8 cellular contexts compared by ENCODE assay signal in the genomic region with DNA sequence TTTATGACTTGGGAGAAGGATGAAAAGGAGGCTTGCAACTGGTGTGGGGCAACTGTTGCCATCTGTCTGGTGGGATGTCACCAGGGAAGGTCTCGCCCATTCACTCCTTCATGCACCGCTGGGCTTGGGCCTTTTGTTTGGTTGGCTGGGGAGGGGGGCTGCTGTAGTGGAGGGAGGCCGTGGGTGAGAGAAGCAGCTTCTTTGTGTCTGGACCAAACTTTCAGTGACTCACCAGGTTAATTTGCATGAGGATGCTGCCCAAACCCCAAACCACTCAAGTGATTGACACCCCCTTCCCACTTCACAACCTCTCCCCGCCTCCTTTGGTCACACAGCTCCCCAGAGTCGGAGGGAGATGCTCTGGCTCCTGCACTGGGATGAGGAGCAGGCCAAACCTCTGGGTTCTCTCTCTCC. TPM values are rescaled to one million over a fixed set of nuclear protein-coding genes. Genes with fewer than 3 reads are reported as not detected.
DNase-seq lines count a peak whose midpoint lies in the region; ATAC-seq and TF ChIP-seq lines count a peak whose summit lies in the region.

No MANE protein-coding gene starts in this region.

- no peak for TF ChIP-seq CTCF in foreskin fibroblast (IDR thresholded peaks at IDR 0.05; ENCODE audit: low read depth, low read length)

- ATAC-seq in GM21723 (IDR thresholded peaks at IDR 0.05; ENCODE audit: unreplicated experiment) (peak; percentile 35), right cardiac atrium (no peak)
- ATAC-seq in activated CD8-positive, alpha-beta T cell treated with anti-CD3 and anti-CD28 coated beads, Interleukin-2, amount 10 ng/mL, durations not matched to agents 7 days and 5 days: peak; percentile 6
- ATAC-seq in stimulated activated naive CD8-positive, alpha-beta T cell treated with anti-CD3 and anti-CD28 coated beads, Interleukin-15, Interleukin-2, amounts not matched to agents 100 U/mL and 50 U/mL, for 24 hours: peak; percentile 31

- H3K4me3 Mint-ChIP-seq in activated CD8-positive, alpha-beta T cell treated with anti-CD3 and anti-CD28 coated beads, Interleukin-2, amount 10 ng/mL, durations not matched to agents 7 days and 5 days: peak overlapping the region; percentile 56

- no peaks in the 10 kb centered on the region for H3K9me3 Mint-ChIP-seq in activated CD8-positive, alpha-beta T cell treated with anti-CD3 and anti-CD28 coated beads, Interleukin-2, amount 10 ng/mL, durations not matched to agents 7 days and 5 days (ENCODE audit: insufficient read depth)

- H3K4me3 ChIP-seq in GM08714 (ENCODE audit: low read length): peak overlapping the region; percentile 37; the same call in 1 of the 2 replicates
- no peak overlapping the region for H3K4me3 ChIP-seq in right cardiac atrium (ENCODE audit: low read length)
- no peak overlapping the region for H3K4me3 ChIP-seq in foreskin fibroblast (ENCODE audit: low read depth in 1 of 2, low read length in 2 of 2)

- in situ Hi-C loops in ACHN (cut with HindIII; ENCODE audit: low pct_ligation_motif_present, low pct_unique_long_range_greater_than_20kb, low sequenced_read_pairs): no loop called here

- H3K27me3 ChIP-seq in right cardiac atrium (ENCODE audit: control insufficient read depth, insufficient read depth): no peaks in the 10 kb centered on the region

- H3K9me3 ChIP-seq in right cardiac atrium (ENCODE audit: control insufficient read depth, low read length): no peaks in the 10 kb centered on the region

- WGBS in right cardiac atrium: 56% methylated on average over 5 of the region's 5 CpGs

- H3K4me1 ChIP-seq in right cardiac atrium (ENCODE audit: control insufficient read depth, insufficient read depth, low read length): peaks cover 40% of the 10 kb centered on the region

- H3K36me3 Mint-ChIP-seq in activated CD8-positive, alpha-beta T cell treated with anti-CD3 and anti-CD28 coated beads, Interleukin-2, amount 10 ng/mL, durations not matched to agents 7 days and 5 days (ENCODE audit: low read depth): no peaks in the 10 kb centered on the region

- POLR2A ChIA-PET in activated CD8-positive, alpha-beta T cell treated with anti-CD3 and anti-CD28 coated beads, Interleukin-2, amount 10 ng/mL, durations not matched to agents 7 days and 5 days (lab: Charles Lee): interaction anchor here (1.1 to 9.5 kb wide), 7 partner anchors 8 to 279 kb away, joined by 3 to 234 read pairs (median 4); no protein-coding TSS in a partner anchor

- peaks cover 2% of the 10 kb centered on the region for H3K27me3 Mint-ChIP-seq in activated CD8-positive, alpha-beta T cell treated with anti-CD3 and anti-CD28 coated beads, Interleukin-2, amount 10 ng/mL, durations not matched to agents 7 days and 5 days (ENCODE audit: low read depth)

- H3K27ac ChIP-seq in right cardiac atrium (ENCODE audit: low read length): peak overlapping the region; percentile 93

- intact Hi-C loops in right cardiac atrium (cut with DNase I): loop anchor here in 1 of 4 donors (2.0 kb wide), 1 partner anchor 18 kb away; no protein-coding TSS in a partner anchor

- DNase-seq in NCI-H187 (lab: John Stamatoyannopoulos, UW) (peak; percentile 74 to 79), right cardiac atrium (no peak), foreskin fibroblast (no peak), ACHN (no peak)
- DNase-seq in activated CD8-positive, alpha-beta T cell treated with anti-CD3 and anti-CD28 coated beads, Interleukin-2, amount 10 ng/mL, durations not matched to agents 7 days and 5 days: peak; percentile 82
- peak; percentile 67 for DNase-seq in stimulated activated naive CD8-positive, alpha-beta T cell treated with anti-CD3 and anti-CD28 coated beads, Interleukin-15, Interleukin-2, amounts not matched to agents 100 U/mL and 50 U/mL, for 24 hours

- CTCF ChIA-PET in activated CD8-positive, alpha-beta T cell treated with anti-CD3 and anti-CD28 coated beads, Interleukin-2, amount 10 ng/mL, durations not matched to agents 7 days and 5 days (lab: Charles Lee): interaction anchor here (1.2 to 9.7 kb wide), 8 partner anchors 8 to 54 kb away, joined by 4 to 306 read pairs (median 76); a partner anchor contains a TSS

- peak overlapping the region; percentile 71 for H3K27ac Mint-ChIP-seq in activated CD8-positive, alpha-beta T cell treated with anti-CD3 and anti-CD28 coated beads, Interleukin-2, amount 10 ng/mL, durations not matched to agents 7 days and 5 days

- H3K4me1 Mint-ChIP-seq in activated CD8-positive, alpha-beta T cell treated with anti-CD3 and anti-CD28 coated beads, Interleukin-2, amount 10 ng/mL, durations not matched to agents 7 days and 5 days (ENCODE audit: low read depth): peaks cover 87% of the 10 kb centered on the region

RNA-seq across cellular contexts. Expression of a gene that starts 19.7 kb away (rescaled TPM):
- 10 to 100 TPM; 58.6 to 58.9 TPM for total RNA-seq in activated CD8-positive, alpha-beta T cell treated with anti-CD3 and anti-CD28 coated beads, Interleukin-2, amount 10 ng/mL, durations not matched to agents 7 days and 5 days
- 100 to 1,000 TPM in 2 of 4 donors, 10 to 100 TPM in 2; 68.1 to 361 (median 105) TPM for total RNA-seq in right cardiac atrium
- polyA plus RNA-seq in right cardiac atrium: 333 TPM

RNA-seq across cellular contexts. Expression of a gene that starts 25.9 kb away (rescaled TPM):
- not detected for total RNA-seq in activated CD8-positive, alpha-beta T cell treated with anti-CD3 and anti-CD28 coated beads, Interleukin-2, amount 10 ng/mL, durations not matched to agents 7 days and 5 days
- 10 to 100 TPM; 54.8 to 91.6 (median 63.5) TPM for total RNA-seq in right cardiac atrium
- polyA plus RNA-seq in right cardiac atrium: 35.9 TPM

Comparison
In these comparisons a context has a peak if more than half of its experiments do, and no peak if none do; other contexts are left out.
1. ATAC-seq: peak in GM21723 (single experiment), activated CD8-positive, alpha-beta T cell treated with anti-CD3 and anti-CD28 coated beads, Interleukin-2, amount 10 ng/mL, durations not matched to agents 7 days and 5 days (single experiment) and stimulated activated naive CD8-positive, alpha-beta T cell treated with anti-CD3 and anti-CD28 coated beads, Interleukin-15, Interleukin-2, amounts not matched to agents 100 U/mL and 50 U/mL, for 24 hours (single experiment); none in right cardiac atrium (0 of 2).
2. DNase-seq: peak in NCI-H187 (2 of 2), activated CD8-positive, alpha-beta T cell treated with anti-CD3 and anti-CD28 coated beads, Interleukin-2, amount 10 ng/mL, durations not matched to agents 7 days and 5 days (single experiment) and stimulated activated naive CD8-positive, alpha-beta T cell treated with anti-CD3 and anti-CD28 coated beads, Interleukin-15, Interleukin-2, amounts not matched to agents 100 U/mL and 50 U/mL, for 24 hours (single experiment); none in right cardiac atrium (0 of 3), foreskin fibroblast (0 of 2) and ACHN (single experiment).
3. RNA of a gene that starts 25.9 kb away (total RNA-seq): 54.8 to 91.6 TPM in right cardiac atrium; not detected in activated CD8-positive, alpha-beta T cell treated with anti-CD3 and anti-CD28 coated beads, Interleukin-2, amount 10 ng/mL, durations not matched to agents 7 days and 5 days; every median in the first group is over 10 times any median in the second.